In genomic region chr14:69171569-69171968, GRCh38 we compare ENCODE assay signal across 21 cellular contexts.
"Had no signal": no experiment of that assay in that cellular context is flagged by ENCODE, and none has a peak within 500 bp of the region (broad histone marks: within the 10 kb centered on the region; RNA-seq: fewer than 3 reads in every experiment).

No MANE protein-coding gene starts in this region.

- H3K36me3 Mint-ChIP-seq: naive B cell; stimulated activated naive B cell treated with anti-CD40 and anti-IgM and Interleukin-4, amounts not matched to agents 10 μg/mL and 1 μg/mL and 100 μg/mL, for 72 hours had no signal

- H3K27me3 ChIP-seq: esophagus squamous epithelium, testis, tibial nerve had no signal

- H3K4me1 ChIP-seq: esophagus squamous epithelium, psoas muscle, spleen, testis, tibial nerve had no signal

- H3K27ac Mint-ChIP-seq: dendritic cell treated with granulocyte-macrophage colony-stimulating factor and Interleukin-4, amounts not matched to agents 40 ng/mL and 50 ng/mL, for 4 days; effector memory CD8-positive, alpha-beta T cell; naive B cell; nephron; stimulated activated naive B cell treated with anti-CD40 and anti-IgM and Interleukin-4, amounts not matched to agents 10 μg/mL and 1 μg/mL and 100 μg/mL, for 72 hours; stimulated activated naive CD8-positive, alpha-beta T cell treated with anti-CD3 and anti-CD28 coated beads, Interleukin-15, amount 100 ng/mL, for 72 hours had no signal

- ATAC-seq: effector memory CD8-positive, alpha-beta T cell; left colon; left ventricle myocardium superior; psoas muscle; sciatic nerve; stimulated activated naive B cell treated with anti-CD40 and anti-IgM and Interleukin-4, amounts not matched to agents 10 μg/mL and 1 μg/mL and 100 μg/mL, for 72 hours; stimulated activated naive CD8-positive, alpha-beta T cell treated with anti-CD3 and anti-CD28 coated beads, Interleukin-15, amount 100 ng/mL, for 72 hours had no signal

- H3K4me1 Mint-ChIP-seq: naive B cell; nephron; stimulated activated naive B cell treated with anti-CD40 and anti-IgM and Interleukin-4, amounts not matched to agents 10 μg/mL and 1 μg/mL and 100 μg/mL, for 72 hours; stimulated activated naive CD8-positive, alpha-beta T cell treated with anti-CD3 and anti-CD28 coated beads, Interleukin-15, amount 100 ng/mL, for 72 hours had no signal

- DNase-seq: effector memory CD8-positive, alpha-beta T cell; esophagus squamous epithelium; left colon; left ventricle myocardium superior; mesenchymal stem cell; naive B cell; psoas muscle; retina; spleen; stimulated activated CD4-positive, alpha-beta T cell treated with anti-CD3 and anti-CD28 coated beads, Interleukin-15, amount 100 ng/mL, for 24 hours; stimulated activated CD4-positive, alpha-beta T cell treated with anti-CD3 and anti-CD28 coated beads, Interleukin-1b, Interleukin-23, amount 100 ng/mL, for 48 hours; stimulated activated CD4-positive, alpha-beta T cell treated with anti-CD3 and anti-CD28 coated beads, Interleukin-4, amount 100 ng/mL, for 4 hours; stimulated activated naive B cell treated with anti-CD40 and anti-IgM and Interleukin-4, amounts not matched to agents 10 μg/mL and 1 μg/mL and 100 μg/mL, for 72 hours; stimulated activated naive CD8-positive, alpha-beta T cell treated with anti-CD3 and anti-CD28 coated beads, Interleukin-15, amount 100 ng/mL, for 72 hours; testis had no signal

- H3K4me3 Mint-ChIP-seq: dendritic cell treated with granulocyte-macrophage colony-stimulating factor and Interleukin-4, amounts not matched to agents 40 ng/mL and 50 ng/mL, for 4 days; effector memory CD8-positive, alpha-beta T cell; naive B cell; nephron; stimulated activated naive B cell treated with anti-CD40 and anti-IgM and Interleukin-4, amounts not matched to agents 10 μg/mL and 1 μg/mL and 100 μg/mL, for 72 hours; stimulated activated naive CD8-positive, alpha-beta T cell treated with anti-CD3 and anti-CD28 coated beads, Interleukin-15, amount 100 ng/mL, for 72 hours had no signal

- H3K27ac ChIP-seq: epithelial cell of prostate, esophagus squamous epithelium, psoas muscle, spleen, testis, tibial nerve had no signal

- H3K9me3 Mint-ChIP-seq: dendritic cell treated with granulocyte-macrophage colony-stimulating factor and Interleukin-4, amounts not matched to agents 40 ng/mL and 50 ng/mL, for 4 days; effector memory CD8-positive, alpha-beta T cell; nephron; stimulated activated naive CD8-positive, alpha-beta T cell treated with anti-CD3 and anti-CD28 coated beads, Interleukin-15, amount 100 ng/mL, for 72 hours had no signal

- H3K9me3 ChIP-seq: esophagus squamous epithelium, psoas muscle, spleen, testis, tibial nerve had no signal

- H3K4me3 ChIP-seq: esophagus squamous epithelium, lung, psoas muscle, spleen, testis, tibial nerve had no signal

- H3K36me3 ChIP-seq: esophagus squamous epithelium, spleen, tibial nerve had no signal

- H3K27me3 Mint-ChIP-seq: stimulated activated naive CD8-positive, alpha-beta T cell treated with anti-CD3 and anti-CD28 coated beads, Interleukin-15, amount 100 ng/mL, for 72 hours had no signal
